ENCODE assay signal across 1 cellular context in the genomic region with DNA sequence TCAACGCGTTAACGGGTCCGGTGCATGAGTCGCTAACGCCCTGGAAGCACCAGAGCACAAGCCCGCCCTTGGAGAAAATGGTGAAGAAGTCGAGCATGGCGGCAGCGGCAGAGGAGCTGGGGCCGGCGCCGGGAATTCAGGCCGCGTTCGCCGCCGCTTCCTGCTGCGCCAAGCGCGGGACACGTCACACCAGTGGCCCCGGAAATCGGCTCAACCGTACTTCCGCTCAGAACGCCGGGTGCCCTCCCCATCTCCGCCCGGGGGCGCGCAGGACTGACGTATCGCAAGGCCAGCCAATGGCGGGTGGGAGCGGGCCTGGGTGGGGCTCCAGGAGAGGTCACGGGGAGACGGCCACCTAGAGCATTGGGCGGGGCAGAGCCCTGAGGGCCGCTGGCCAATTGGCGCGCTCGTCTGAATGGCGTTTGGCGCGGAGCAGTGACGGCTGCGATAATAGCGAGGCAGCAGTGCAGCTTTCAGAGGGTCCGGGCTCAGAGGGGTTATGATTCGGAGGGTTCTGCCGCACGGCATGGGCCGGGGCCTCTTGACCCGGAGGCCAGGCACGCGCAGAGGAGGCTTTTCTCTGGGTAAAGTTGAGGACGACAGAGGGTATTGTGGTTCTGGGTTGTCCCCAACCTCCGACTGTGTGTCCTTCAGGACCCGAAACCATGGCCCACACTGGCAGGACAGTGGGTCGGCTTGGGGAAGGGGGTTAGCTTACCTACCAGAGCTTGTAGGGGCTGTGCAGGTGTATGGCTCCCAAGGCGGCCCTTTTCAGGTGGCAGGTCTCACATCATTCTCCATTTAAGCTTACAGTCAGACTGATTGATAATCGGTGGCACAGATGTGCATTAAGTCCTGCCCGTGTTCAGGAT.
TF ChIP-seq lines count a peak whose summit lies in the region.

A gene (plus strand): TSS at position 447 of the 872 bp plus-strand sequence. CDS start 53 bp downstream, at position 500.
A gene with protein sequence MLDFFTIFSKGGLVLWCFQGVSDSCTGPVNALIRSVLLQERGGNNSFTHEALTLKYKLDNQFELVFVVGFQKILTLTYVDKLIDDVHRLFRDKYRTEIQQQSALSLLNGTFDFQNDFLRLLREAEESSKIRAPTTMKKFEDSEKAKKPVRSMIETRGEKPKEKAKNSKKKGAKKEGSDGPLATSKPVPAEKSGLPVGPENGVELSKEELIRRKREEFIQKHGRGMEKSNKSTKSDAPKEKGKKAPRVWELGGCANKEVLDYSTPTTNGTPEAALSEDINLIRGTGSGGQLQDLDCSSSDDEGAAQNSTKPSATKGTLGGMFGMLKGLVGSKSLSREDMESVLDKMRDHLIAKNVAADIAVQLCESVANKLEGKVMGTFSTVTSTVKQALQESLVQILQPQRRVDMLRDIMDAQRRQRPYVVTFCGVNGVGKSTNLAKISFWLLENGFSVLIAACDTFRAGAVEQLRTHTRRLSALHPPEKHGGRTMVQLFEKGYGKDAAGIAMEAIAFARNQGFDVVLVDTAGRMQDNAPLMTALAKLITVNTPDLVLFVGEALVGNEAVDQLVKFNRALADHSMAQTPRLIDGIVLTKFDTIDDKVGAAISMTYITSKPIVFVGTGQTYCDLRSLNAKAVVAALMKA (minus strand): TSS at position 188 of the 872 bp plus-strand sequence. CDS start 91 bp downstream, at position 97.

TF ChIP-seq in HepG2, 621 proteins besides CTCF, POLR2A, EP300 and RAD21 (continued from another document and continues in another):
- TF ChIP-seq, protein P1, sequence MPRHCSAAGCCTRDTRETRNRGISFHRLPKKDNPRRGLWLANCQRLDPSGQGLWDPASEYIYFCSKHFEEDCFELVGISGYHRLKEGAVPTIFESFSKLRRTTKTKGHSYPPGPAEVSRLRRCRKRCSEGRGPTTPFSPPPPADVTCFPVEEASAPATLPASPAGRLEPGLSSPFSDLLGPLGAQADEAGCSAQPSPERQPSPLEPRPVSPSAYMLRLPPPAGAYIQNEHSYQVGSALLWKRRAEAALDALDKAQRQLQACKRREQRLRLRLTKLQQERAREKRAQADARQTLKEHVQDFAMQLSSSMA (CRISPR knock-in tag; IDR thresholded peaks at IDR 0.05), result no peak
- no peak for TF ChIP-seq ZBTB7A (CRISPR knock-in tag; IDR thresholded peaks at IDR 0.05)
- TF ChIP-seq HDAC1 (CRISPR knock-in tag; IDR thresholded peaks at IDR 0.05), result peak; percentile 99
- TF ChIP-seq, protein P2, sequence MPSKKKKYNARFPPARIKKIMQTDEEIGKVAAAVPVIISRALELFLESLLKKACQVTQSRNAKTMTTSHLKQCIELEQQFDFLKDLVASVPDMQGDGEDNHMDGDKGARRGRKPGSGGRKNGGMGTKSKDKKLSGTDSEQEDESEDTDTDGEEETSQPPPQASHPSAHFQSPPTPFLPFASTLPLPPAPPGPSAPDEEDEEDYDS (CRISPR knock-in tag; IDR thresholded peaks at IDR 0.05), result peak; percentile 75; the same call in 1 of the 2 replicates
- no peak for TF ChIP-seq ZNF292 (CRISPR knock-in tag; IDR thresholded peaks at IDR 0.05; ENCODE audit: borderline replicate concordance, low read depth)
- no peak for TF ChIP-seq SIX4 (CRISPR knock-in tag; IDR thresholded peaks at IDR 0.05)
- no peak; the same call in 1 of the 2 replicates for TF ChIP-seq ZNF33A (CRISPR knock-in tag; IDR thresholded peaks at IDR 0.05; ENCODE audit: borderline replicate concordance)
- TF ChIP-seq PAX8 (CRISPR knock-in tag; IDR thresholded peaks at IDR 0.05; ENCODE audit: borderline replicate concordance), result peak; percentile 86; the same call in 1 of the 2 replicates
- TF ChIP-seq CENPT (CRISPR knock-in tag; IDR thresholded peaks at IDR 0.05; ENCODE audit: low read depth), result no peak
- TF ChIP-seq SOX5 (CRISPR knock-in tag; IDR thresholded peaks at IDR 0.05; ENCODE audit: borderline replicate concordance), result 0 out of 2 replicates have a peak, but pooled peaks have one; percentile 29
- TF ChIP-seq ERF (CRISPR knock-in tag; IDR thresholded peaks at IDR 0.05), result peak; percentile 55; the same call in 1 of the 2 replicates
- TF ChIP-seq IKZF4 (CRISPR knock-in tag; IDR thresholded peaks at IDR 0.05; ENCODE audit: borderline replicate concordance, low read depth, not compliant biosample characterization), result no peak
- TF ChIP-seq, protein P3, sequence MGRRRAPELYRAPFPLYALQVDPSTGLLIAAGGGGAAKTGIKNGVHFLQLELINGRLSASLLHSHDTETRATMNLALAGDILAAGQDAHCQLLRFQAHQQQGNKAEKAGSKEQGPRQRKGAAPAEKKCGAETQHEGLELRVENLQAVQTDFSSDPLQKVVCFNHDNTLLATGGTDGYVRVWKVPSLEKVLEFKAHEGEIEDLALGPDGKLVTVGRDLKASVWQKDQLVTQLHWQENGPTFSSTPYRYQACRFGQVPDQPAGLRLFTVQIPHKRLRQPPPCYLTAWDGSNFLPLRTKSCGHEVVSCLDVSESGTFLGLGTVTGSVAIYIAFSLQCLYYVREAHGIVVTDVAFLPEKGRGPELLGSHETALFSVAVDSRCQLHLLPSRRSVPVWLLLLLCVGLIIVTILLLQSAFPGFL (CRISPR knock-in tag; IDR thresholded peaks at IDR 0.05), result no peak
- TF ChIP-seq POLR2AphosphoS5 (IDR thresholded peaks at IDR 0.05; ENCODE audit: low read depth, low read length), result peak; percentile 82
- TF ChIP-seq, protein P4, sequence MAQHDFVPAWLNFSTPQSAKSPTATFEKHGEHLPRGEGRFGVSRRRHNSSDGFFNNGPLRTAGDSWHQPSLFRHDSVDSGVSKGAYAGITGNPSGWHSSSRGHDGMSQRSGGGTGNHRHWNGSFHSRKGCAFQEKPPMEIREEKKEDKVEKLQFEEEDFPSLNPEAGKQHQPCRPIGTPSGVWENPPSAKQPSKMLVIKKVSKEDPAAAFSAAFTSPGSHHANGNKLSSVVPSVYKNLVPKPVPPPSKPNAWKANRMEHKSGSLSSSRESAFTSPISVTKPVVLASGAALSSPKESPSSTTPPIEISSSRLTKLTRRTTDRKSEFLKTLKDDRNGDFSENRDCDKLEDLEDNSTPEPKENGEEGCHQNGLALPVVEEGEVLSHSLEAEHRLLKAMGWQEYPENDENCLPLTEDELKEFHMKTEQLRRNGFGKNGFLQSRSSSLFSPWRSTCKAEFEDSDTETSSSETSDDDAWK (CRISPR knock-in tag; IDR thresholded peaks at IDR 0.05), result no peak
- TF ChIP-seq SYNCRIP (IDR thresholded peaks at IDR 0.05; ENCODE audit: insufficient read depth, low read depth, low read length), result no peak
- no peak for TF ChIP-seq ZNF367 (CRISPR knock-in tag; IDR thresholded peaks at IDR 0.05; ENCODE audit: borderline replicate concordance)
- TF ChIP-seq, protein P5, sequence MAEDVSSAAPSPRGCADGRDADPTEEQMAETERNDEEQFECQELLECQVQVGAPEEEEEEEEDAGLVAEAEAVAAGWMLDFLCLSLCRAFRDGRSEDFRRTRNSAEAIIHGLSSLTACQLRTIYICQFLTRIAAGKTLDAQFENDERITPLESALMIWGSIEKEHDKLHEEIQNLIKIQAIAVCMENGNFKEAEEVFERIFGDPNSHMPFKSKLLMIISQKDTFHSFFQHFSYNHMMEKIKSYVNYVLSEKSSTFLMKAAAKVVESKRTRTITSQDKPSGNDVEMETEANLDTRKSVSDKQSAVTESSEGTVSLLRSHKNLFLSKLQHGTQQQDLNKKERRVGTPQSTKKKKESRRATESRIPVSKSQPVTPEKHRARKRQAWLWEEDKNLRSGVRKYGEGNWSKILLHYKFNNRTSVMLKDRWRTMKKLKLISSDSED (CRISPR knock-in tag; IDR thresholded peaks at IDR 0.05), result no peak
- no peak for TF ChIP-seq RELA (CRISPR knock-in tag; IDR thresholded peaks at IDR 0.05)
- TF ChIP-seq ZSCAN12 (CRISPR knock-in tag; IDR thresholded peaks at IDR 0.05), result no peak
- TF ChIP-seq ZNF616 (CRISPR knock-in tag; IDR thresholded peaks at IDR 0.05; ENCODE audit: low read depth), result 0 out of 2 replicates have a peak, but pooled peaks have one; percentile 32
- no peak for TF ChIP-seq MTF1 (CRISPR knock-in tag; IDR thresholded peaks at IDR 0.05)
- no peak for TF ChIP-seq PHB2 (IDR thresholded peaks at IDR 0.05; ENCODE audit: partially characterized antibody)
- peak; percentile 65; the same call in 2 of the 3 replicates for TF ChIP-seq MXI1 (IDR thresholded peaks at IDR 0.05; ENCODE audit: borderline replicate concordance, low read depth, low read length)
- TF ChIP-seq BCL6 (CRISPR knock-in tag; IDR thresholded peaks at IDR 0.05), result no peak
- TF ChIP-seq HNRNPH1 (optimal IDR thresholded peaks at IDR 0.05; ENCODE audit: low read depth, low read length), result no peak
- no peak for TF ChIP-seq JDP2 (CRISPR knock-in tag; IDR thresholded peaks at IDR 0.05; ENCODE audit: borderline replicate concordance)
- peak; percentile 65; the same call in 1 of the 2 replicates for TF ChIP-seq SP5 (CRISPR knock-in tag; IDR thresholded peaks at IDR 0.05; ENCODE audit: borderline replicate concordance, low read depth)
- TF ChIP-seq, protein P6, sequence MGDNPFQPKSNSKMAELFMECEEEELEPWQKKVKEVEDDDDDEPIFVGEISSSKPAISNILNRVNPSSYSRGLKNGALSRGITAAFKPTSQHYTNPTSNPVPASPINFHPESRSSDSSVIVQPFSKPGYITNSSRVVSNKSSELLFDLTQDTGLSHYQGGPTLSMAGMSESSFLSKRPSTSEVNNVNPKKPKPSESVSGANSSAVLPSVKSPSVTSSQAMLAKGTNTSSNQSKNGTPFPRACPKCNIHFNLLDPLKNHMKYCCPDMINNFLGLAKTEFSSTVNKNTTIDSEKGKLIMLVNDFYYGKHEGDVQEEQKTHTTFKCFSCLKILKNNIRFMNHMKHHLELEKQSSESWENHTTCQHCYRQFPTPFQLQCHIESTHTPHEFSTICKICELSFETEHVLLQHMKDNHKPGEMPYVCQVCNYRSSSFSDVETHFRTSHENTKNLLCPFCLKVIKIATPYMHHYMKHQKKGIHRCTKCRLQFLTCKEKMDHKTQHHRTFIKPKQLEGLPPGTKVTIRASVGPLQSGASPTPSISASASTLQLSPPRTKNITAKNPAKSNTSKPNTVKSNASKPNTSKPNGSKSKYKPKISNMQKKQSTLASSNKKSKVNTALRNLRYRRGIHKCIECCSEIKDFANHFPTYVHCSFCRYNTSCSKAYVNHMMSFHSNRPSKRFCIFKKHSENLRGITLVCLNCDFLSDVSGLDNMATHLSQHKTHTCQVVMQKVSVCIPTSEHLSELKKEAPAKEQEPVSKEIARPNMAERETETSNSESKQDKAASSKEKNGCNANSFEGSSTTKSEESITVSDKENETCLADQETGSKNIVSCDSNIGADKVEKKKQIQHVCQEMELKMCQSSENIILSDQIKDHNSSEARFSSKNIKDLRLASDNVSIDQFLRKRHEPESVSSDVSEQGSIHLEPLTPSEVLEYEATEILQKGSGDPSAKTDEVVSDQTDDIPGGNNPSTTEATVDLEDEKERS (CRISPR knock-in tag; IDR thresholded peaks at IDR 0.05), result no peak
- TF ChIP-seq ZNF343 (CRISPR knock-in tag; IDR thresholded peaks at IDR 0.05), result peak; percentile 85; the same call in 1 of the 2 replicates
- TF ChIP-seq, protein P7, sequence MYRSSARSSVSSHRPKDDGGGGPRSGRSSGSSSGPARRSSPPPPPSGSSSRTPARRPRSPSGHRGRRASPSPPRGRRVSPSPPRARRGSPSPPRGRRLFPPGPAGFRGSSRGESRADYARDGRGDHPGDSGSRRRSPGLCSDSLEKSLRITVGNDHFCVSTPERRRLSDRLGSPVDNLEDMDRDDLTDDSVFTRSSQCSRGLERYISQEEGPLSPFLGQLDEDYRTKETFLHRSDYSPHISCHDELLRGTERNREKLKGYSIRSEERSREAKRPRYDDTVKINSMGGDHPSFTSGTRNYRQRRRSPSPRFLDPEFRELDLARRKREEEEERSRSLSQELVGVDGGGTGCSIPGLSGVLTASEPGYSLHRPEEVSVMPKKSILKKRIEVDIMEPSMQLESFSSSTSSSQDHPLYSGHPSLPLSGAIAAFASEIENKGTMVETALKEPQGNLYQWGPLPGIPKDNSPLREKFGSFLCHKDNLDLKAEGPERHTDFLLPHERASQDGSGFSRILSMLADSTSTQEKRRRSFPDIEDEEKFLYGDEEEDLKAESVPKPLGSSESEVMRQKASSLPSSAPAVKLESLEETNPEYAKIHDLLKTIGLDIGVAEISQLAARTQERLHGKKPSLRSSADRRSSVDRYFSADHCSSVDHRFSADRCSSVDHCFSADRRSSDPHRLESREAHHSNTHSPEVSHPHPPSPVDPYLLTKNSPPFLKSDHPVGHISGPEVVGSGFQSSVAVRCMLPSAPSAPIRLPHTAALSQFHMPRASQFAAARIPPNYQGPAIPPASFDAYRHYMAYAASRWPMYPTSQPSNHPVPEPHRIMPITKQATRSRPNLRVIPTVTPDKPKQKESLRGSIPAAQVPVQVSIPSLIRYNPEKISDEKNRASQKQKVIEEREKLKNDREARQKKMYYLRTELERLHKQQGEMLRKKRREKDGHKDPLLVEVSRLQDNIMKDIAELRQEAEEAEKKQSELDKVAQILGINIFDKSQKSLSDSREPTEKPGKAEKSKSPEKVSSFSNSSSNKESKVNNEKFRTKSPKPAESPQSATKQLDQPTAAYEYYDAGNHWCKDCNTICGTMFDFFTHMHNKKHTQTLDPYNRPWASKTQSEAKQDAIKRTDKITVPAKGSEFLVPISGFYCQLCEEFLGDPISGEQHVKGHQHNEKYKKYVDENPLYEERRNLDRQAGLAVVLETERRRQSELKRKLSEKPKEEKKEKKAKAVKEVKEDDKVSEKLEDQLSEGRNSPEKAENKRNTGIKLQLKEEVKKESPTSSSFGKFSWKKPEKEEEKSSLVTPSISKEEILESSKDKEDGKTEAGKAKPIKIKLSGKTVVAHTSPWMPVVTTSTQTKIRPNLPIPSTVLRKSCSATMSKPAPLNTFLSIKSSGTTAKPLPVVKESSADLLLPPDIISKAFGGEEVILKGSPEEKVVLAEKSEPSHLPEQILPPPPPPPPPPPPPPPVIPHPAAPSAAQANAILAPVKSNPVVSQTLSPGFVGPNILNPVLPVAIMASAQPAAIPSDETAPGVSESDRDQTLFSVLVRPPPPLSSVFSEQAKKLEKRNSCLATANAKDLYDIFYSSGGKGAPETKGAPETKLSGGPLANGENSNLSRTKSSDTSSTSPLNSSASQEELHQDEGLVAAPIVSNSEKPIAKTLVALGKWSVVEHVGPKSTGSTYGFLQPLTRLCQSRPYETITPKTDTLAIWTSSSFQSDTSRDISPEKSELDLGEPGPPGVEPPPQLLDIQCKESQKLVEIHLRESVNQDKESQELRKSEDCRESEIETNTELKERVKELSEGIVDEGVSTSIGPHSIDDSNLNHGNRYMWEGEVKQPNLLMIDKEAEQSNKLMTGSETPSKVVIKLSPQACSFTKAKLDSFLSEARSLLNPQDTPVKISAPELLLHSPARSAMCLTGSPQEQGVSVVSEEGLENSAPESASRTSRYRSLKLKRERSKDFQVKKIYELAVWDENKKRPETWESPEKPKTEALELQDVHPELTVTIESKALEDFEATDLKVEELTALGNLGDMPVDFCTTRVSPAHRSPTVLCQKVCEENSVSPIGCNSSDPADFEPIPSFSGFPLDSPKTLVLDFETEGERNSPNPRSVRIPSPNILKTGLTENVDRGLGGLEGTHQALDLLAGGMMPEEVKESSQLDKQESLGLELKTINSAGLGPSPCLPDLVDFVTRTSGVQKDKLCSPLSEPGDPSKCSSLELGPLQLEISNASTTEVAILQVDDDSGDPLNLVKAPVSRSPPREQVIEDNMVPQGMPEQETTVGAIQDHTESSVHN (CRISPR knock-in tag; IDR thresholded peaks at IDR 0.05), result peak; percentile 77; the same call in 1 of the 2 replicates
- TF ChIP-seq CBFB (CRISPR knock-in tag; IDR thresholded peaks at IDR 0.05), result 0 out of 2 replicates have a peak, but pooled peaks have one; percentile 56
- TF ChIP-seq, protein P8, sequence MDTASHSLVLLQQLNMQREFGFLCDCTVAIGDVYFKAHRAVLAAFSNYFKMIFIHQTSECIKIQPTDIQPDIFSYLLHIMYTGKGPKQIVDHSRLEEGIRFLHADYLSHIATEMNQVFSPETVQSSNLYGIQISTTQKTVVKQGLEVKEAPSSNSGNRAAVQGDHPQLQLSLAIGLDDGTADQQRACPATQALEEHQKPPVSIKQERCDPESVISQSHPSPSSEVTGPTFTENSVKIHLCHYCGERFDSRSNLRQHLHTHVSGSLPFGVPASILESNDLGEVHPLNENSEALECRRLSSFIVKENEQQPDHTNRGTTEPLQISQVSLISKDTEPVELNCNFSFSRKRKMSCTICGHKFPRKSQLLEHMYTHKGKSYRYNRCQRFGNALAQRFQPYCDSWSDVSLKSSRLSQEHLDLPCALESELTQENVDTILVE (CRISPR knock-in tag; IDR thresholded peaks at IDR 0.05), result 0 out of 2 replicates have a peak, but pooled peaks have one; percentile 67
- no peak for TF ChIP-seq ZNF839 (CRISPR knock-in tag; IDR thresholded peaks at IDR 0.05; ENCODE audit: borderline replicate concordance)
